21 cellular contexts compared by ENCODE assay signal in genomic region chr22:22703715-22704114, GRCh38. TPM values are rescaled to one million over a fixed set of nuclear protein-coding genes. Genes with fewer than 3 reads are reported as not detected.
DNase-seq lines count a peak whose midpoint lies in the region; ATAC-seq lines count a peak whose summit lies in the region.
"Had no signal": no experiment of that assay in that cellular context is flagged by ENCODE, and none has a peak within 500 bp of the region (broad histone marks: within the 10 kb centered on the region; RNA-seq: fewer than 3 reads in every experiment).

No MANE protein-coding gene starts in this region.

- peaks cover 27% of the 10 kb centered on the region for H3K4me1 ChIP-seq in ACC112 (ENCODE audit: control insufficient read depth, insufficient read depth, low read length, unreplicated experiment)
- H3K4me1 ChIP-seq: esophagus squamous epithelium had no signal

- no peak overlapping the region for H2AFZ ChIP-seq in ACC112 (ENCODE audit: low read length, unreplicated experiment)

- no peak for ATAC-seq in HG02852 (IDR thresholded peaks at IDR 0.05; ENCODE audit: unreplicated experiment)
- ATAC-seq: left colon, Panc1, right cardiac atrium had no signal

- in situ Hi-C loops in ACHN (cut with HindIII; ENCODE audit: low pct_ligation_motif_present, low pct_unique_long_range_greater_than_20kb, low sequenced_read_pairs) = no loop called here

- H3K27ac ChIP-seq in ACC112 (ENCODE audit: low read depth, low read length) = peak overlapping the region; percentile 98
- H3K27ac ChIP-seq: esophagus squamous epithelium, KMS-11 had no signal

- H3K4me3 ChIP-seq in ACC112 (ENCODE audit: low read depth, low read length) = no peak overlapping the region
- H3K4me3 ChIP-seq: esophagus squamous epithelium had no signal

- no peaks in the 10 kb centered on the region for H3K27me3 ChIP-seq in ACC112 (ENCODE audit: insufficient read depth, low read length)

- DNase-seq in ELR (ENCODE audit: low read depth) = peak; percentile 23
- DNase-seq in amniotic epithelial cell (ENCODE audit: low read depth) = peak; percentile 44
- DNase-seq in islet precursor cell = peak; percentile 51
- no peak for DNase-seq in cerebellum (ENCODE audit: low spot score)
- no peak for DNase-seq in SHP77 (lab: John Stamatoyannopoulos, UW)
- DNase-seq in ACHN = no peak
- DNase-seq: activated CD4-positive, alpha-beta T cell treated with anti-CD3 and anti-CD28 coated beads for 48 hours; activated T-cell treated with anti-CD3 and anti-CD28 coated beads for 4 hours; Caco-2; esophagus squamous epithelium; hypothalamus; left colon; NCI-H1105 treated with DMSO at 0.1 percent for 48 hours; occipital lobe; right cardiac atrium; stimulated activated CD4-positive, alpha-beta T cell treated with anti-CD3 and anti-CD28 coated beads, Interleukin-2, amount 100 ng/mL, for 24 hours had no signal

- H3K36me3 ChIP-seq in ACC112 (ENCODE audit: insufficient read depth, low read length) = no peaks in the 10 kb centered on the region
- H3K36me3 ChIP-seq: esophagus squamous epithelium had no signal

- no peaks in the 10 kb centered on the region for H3K79me2 ChIP-seq in ACC112 (ENCODE audit: control insufficient read depth, insufficient read depth, low read length, unreplicated experiment)

RNA-seq across cellular contexts. Expression of gene GGTLC2, which starts 59.3 kb away (rescaled TPM):
- not detected for total RNA-seq in cerebellum
- total RNA-seq: activated naive CD4-positive, alpha-beta T cell treated with anti-CD3 and anti-CD28 coated beads, Interleukin-2, amount 50 U/mL, for 72 hours; esophagus squamous epithelium; occipital lobe; right cardiac atrium had no signal

Comparison
In these comparisons a context has a peak if more than half of its experiments do, and no peak if none do; other contexts are left out.
1. DNase-seq: peak in ELR (single experiment), amniotic epithelial cell (single experiment) and islet precursor cell (single experiment); none in cerebellum (single experiment), SHP77 (0 of 2) and ACHN (single experiment).